Comparison of ENCODE assay signal across 28 cellular contexts in the genomic region with DNA sequence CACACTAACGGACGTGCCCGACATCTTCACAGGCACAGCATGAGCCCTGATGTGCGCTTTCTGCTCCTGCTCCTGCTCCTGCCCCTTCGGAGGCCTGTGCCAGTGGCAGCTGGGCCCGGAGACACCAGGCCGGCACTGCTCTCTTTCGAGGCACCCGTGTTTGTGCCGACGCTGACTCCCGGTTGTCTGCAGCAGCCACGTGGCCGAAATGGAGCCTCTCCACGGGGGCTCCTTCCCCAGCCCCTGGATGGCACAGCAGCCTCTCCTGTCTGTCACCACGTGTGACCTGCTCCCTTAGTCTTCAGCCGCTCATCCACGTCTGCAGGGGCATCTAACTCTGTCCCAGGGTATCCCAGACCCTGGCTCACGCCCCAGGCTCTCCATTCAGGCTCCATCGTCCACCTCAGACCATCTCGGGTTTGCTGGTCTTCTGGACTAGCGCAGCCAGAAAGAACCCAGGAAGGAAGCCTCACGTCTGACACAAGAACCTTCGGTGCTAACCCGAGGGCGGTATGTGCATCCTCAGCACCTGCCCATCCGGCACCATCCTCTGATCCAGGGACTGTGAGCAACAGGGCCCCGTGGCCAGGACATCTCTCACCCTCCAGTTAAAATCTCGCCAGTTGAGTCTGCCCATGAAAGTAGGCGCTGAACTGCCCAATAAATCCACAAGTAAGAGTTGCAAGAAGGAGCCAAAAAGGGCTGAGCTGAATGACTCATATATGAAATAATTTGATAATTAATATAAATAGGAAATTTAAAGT. TPM values are rescaled to one million over a fixed set of nuclear protein-coding genes. Genes with fewer than 3 reads are reported as not detected.
DNase-seq lines count a peak whose midpoint lies in the region; ATAC-seq and TF ChIP-seq lines count a peak whose summit lies in the region.
"Had no signal": no experiment of that assay in that cellular context is flagged by ENCODE, and none has a peak within 500 bp of the region (broad histone marks: within the 10 kb centered on the region; RNA-seq: fewer than 3 reads in every experiment).

No MANE protein-coding gene starts in this region.

- no peak for ATAC-seq in central memory CD8-positive, alpha-beta T cell (replicated peaks; ENCODE audit: extremely low read depth, poor library complexity, severe bottlenecking)
- ATAC-seq in upper lobe of right lung, result no peak
- no peak for ATAC-seq in aorta (ENCODE audit: low FRiP score)
- no peak for ATAC-seq in left ventricle myocardium superior
- ATAC-seq in GM18870 (IDR thresholded peaks at IDR 0.05; ENCODE audit: unreplicated experiment), result no peak
- ATAC-seq: gastroesophageal sphincter; HCT116; left colon; Right ventricle myocardium inferior; stimulated activated memory B cell treated with anti-CD40 and anti-IgM and Interleukin-4, amounts not matched to agents 10 μg/mL and 1 μg/mL and 100 μg/mL, for 72 hours had no signal

- peak overlapping the region; percentile 2 for H3K27ac Mint-ChIP-seq in central memory CD8-positive, alpha-beta T cell (ENCODE audit: low read depth)
- peak overlapping the region; percentile 92 for H3K27ac Mint-ChIP-seq in nephron progenitor cell
- H3K27ac Mint-ChIP-seq: CD4-positive, CD25-positive, alpha-beta regulatory T cell; stimulated activated memory B cell treated with anti-CD40 and anti-IgM and Interleukin-4, amounts not matched to agents 10 μg/mL and 1 μg/mL and 100 μg/mL, for 72 hours had no signal

- intact Hi-C loops in upper lobe of right lung (cut with DNase I) (no loop called here), aorta (cut with DNase I) (no loop called here), left ventricle myocardium superior (cut with micrococcal nuclease) (no loop called here)

- no peaks in the 10 kb centered on the region for H3K9me3 Mint-ChIP-seq in central memory CD8-positive, alpha-beta T cell
- H3K9me3 Mint-ChIP-seq in nephron progenitor cell, result peaks cover 8% of the 10 kb centered on the region
- H3K9me3 Mint-ChIP-seq: stimulated activated memory B cell treated with anti-CD40 and anti-IgM and Interleukin-4, amounts not matched to agents 10 μg/mL and 1 μg/mL and 100 μg/mL, for 72 hours had no signal

- H3K27ac ChIP-seq in upper lobe of right lung, result no peak overlapping the region
- H3K27ac ChIP-seq in aorta (ENCODE audit: low read depth in 1 of 2, low read length in 2 of 2), result no peak overlapping the region
- H3K27ac ChIP-seq: dorsolateral prefrontal cortex, gastroesophageal sphincter, PC-9, prostate gland had no signal

- no peaks in the 10 kb centered on the region for H3K4me1 Mint-ChIP-seq in central memory CD8-positive, alpha-beta T cell
- H3K4me1 Mint-ChIP-seq in nephron progenitor cell, result peaks cover 80% of the 10 kb centered on the region
- H3K4me1 Mint-ChIP-seq: CD4-positive, CD25-positive, alpha-beta regulatory T cell; stimulated activated memory B cell treated with anti-CD40 and anti-IgM and Interleukin-4, amounts not matched to agents 10 μg/mL and 1 μg/mL and 100 μg/mL, for 72 hours had no signal

- no peaks in the 10 kb centered on the region for H3K36me3 ChIP-seq in upper lobe of right lung
- no peaks in the 10 kb centered on the region for H3K36me3 ChIP-seq in aorta (ENCODE audit: control insufficient read depth in 1 of 2, insufficient read depth in 2 of 2, low read length in 1 of 2)
- H3K36me3 ChIP-seq: gastroesophageal sphincter, prostate gland had no signal

- H3K4me3 ChIP-seq in upper lobe of right lung (no peak overlapping the region), aorta (ENCODE audit: low read length in 2 of 2) (no peak overlapping the region)
- H3K4me3 ChIP-seq: dorsolateral prefrontal cortex, gastroesophageal sphincter, PC-9, prostate gland had no signal

- H3K4me3 Mint-ChIP-seq in central memory CD8-positive, alpha-beta T cell, result no peak overlapping the region
- peak overlapping the region; percentile 5 for H3K4me3 Mint-ChIP-seq in nephron progenitor cell
- H3K4me3 Mint-ChIP-seq: stimulated activated memory B cell treated with anti-CD40 and anti-IgM and Interleukin-4, amounts not matched to agents 10 μg/mL and 1 μg/mL and 100 μg/mL, for 72 hours had no signal

- H3K9me3 ChIP-seq in upper lobe of right lung (no peaks in the 10 kb centered on the region), aorta (ENCODE audit: control insufficient read depth, low read length) (no peaks in the 10 kb centered on the region)
- H3K9me3 ChIP-seq: gastroesophageal sphincter, prostate gland had no signal

- WGBS in aorta, 2 donors, result 78% methylated on average over 30 of the region's 30 CpGs

- H3K27me3 Mint-ChIP-seq in central memory CD8-positive, alpha-beta T cell, result no peaks in the 10 kb centered on the region
- H3K27me3 Mint-ChIP-seq in nephron progenitor cell (ENCODE audit: low read depth, poor library complexity), result peaks cover 4% of the 10 kb centered on the region
- H3K27me3 Mint-ChIP-seq: CD4-positive, CD25-positive, alpha-beta regulatory T cell had no signal

- H3K36me3 Mint-ChIP-seq in central memory CD8-positive, alpha-beta T cell (ENCODE audit: insufficient read depth), result no peaks in the 10 kb centered on the region
- H3K36me3 Mint-ChIP-seq in nephron progenitor cell (ENCODE audit: low read depth), result peaks cover 10% of the 10 kb centered on the region
- H3K36me3 Mint-ChIP-seq: CD4-positive, CD25-positive, alpha-beta regulatory T cell; stimulated activated memory B cell treated with anti-CD40 and anti-IgM and Interleukin-4, amounts not matched to agents 10 μg/mL and 1 μg/mL and 100 μg/mL, for 72 hours had no signal

- no peak for TF ChIP-seq CTCF in nephron progenitor cell (IDR thresholded peaks at IDR 0.05)
- TF ChIP-seq CTCF in upper lobe of right lung (IDR thresholded peaks at IDR 0.05), result no peak

- H3K27me3 ChIP-seq in upper lobe of right lung (no peaks in the 10 kb centered on the region), aorta (ENCODE audit: control insufficient read depth in 1 of 2, insufficient read depth in 2 of 2, low read length in 1 of 2) (no peaks in the 10 kb centered on the region)
- H3K27me3 ChIP-seq: gastroesophageal sphincter had no signal

- DNase-seq in activated effector memory CD4-positive, alpha-beta T cell treated with anti-CD3 and anti-CD28 coated beads, Interleukin-2, amount 50 U/mL, for 16 hours, result peak; percentile 51
- no peak for DNase-seq in activated effector memory CD4-positive, alpha-beta T cell treated with Interleukin-2 at 50 U/mL for 16 hours
- DNase-seq in central memory CD8-positive, alpha-beta T cell (ENCODE audit: low spot score in 2 of 2), result no peak
- DNase-seq in nephron progenitor cell (no peak), upper lobe of right lung (peak; percentile 40), aorta (no peak), left ventricle myocardium superior (no peak)
- DNase-seq: activated naive CD4-positive, alpha-beta T cell treated with anti-CD3 and anti-CD28 coated beads, Interleukin-2, amount 50 U/mL, for 16 hours; amniotic stem cell; CD4-positive, CD25-positive, alpha-beta regulatory T cell; dorsolateral prefrontal cortex; hippocampal formation; IMR-90; left colon; mammary epithelial cell; NCI-H2107; NCI-H345; NCI-H69; PC-9; stimulated activated CD4-positive, alpha-beta T cell treated with anti-CD3 and anti-CD28 coated beads, Interleukin-15, amount 100 ng/mL, for 24 hours; substantia nigra; T-helper 2 cell had no signal

- H3K4me1 ChIP-seq in upper lobe of right lung, result peaks cover 22% of the 10 kb centered on the region
- no peaks in the 10 kb centered on the region for H3K4me1 ChIP-seq in aorta (ENCODE audit: control insufficient read depth in 1 of 2, insufficient read depth in 2 of 2, low read length in 2 of 2)
- H3K4me1 ChIP-seq: prostate gland had no signal

RNA-seq across cellular contexts. Expression of a gene that starts 4.2 kb away (rescaled TPM):
- total RNA-seq in upper lobe of right lung, result 33.3 TPM
- 10 to 100 TPM; 12.5 to 18.1 TPM for total RNA-seq in aorta
- 1 to 10 TPM; 1.6 to 3.5 TPM for polyA plus RNA-seq in aorta
- 3.8 TPM for total RNA-seq in left ventricle myocardium superior

Comparison
In these comparisons a context has a peak if more than half of its experiments do, and no peak if none do; other contexts are left out.
1. DNase-seq: peak in activated effector memory CD4-positive, alpha-beta T cell treated with anti-CD3 and anti-CD28 coated beads, Interleukin-2, amount 50 U/mL, for 16 hours (single experiment) and upper lobe of right lung (single experiment); none in activated effector memory CD4-positive, alpha-beta T cell treated with Interleukin-2 at 50 U/mL for 16 hours (single experiment), central memory CD8-positive, alpha-beta T cell (0 of 2), nephron progenitor cell (single experiment), aorta (0 of 2) and left ventricle myocardium superior (single experiment).